1 cellular context compared by ENCODE assay signal in genomic region chr1:17423781-17424245, GRCh38.
TF ChIP-seq lines count a peak whose summit lies in the region.

No MANE protein-coding gene starts in this region.

TF ChIP-seq in IMR-90, 13 proteins besides CTCF, POLR2A, EP300 and RAD21:
- peak; percentile 28; the same call in 1 of the 2 replicates for TF ChIP-seq CEBPB (IDR thresholded peaks at IDR 0.05; ENCODE audit: low read depth, low read length)
- no peak for TF ChIP-seq MAFK (IDR thresholded peaks at IDR 0.05; ENCODE audit: low read depth, low read length)
- TF ChIP-seq RCOR1 (IDR thresholded peaks at IDR 0.05; ENCODE audit: insufficient replicate concordance, low read length) = no peak
